ENCODE assay signal across 31 cellular contexts in the genomic region with DNA sequence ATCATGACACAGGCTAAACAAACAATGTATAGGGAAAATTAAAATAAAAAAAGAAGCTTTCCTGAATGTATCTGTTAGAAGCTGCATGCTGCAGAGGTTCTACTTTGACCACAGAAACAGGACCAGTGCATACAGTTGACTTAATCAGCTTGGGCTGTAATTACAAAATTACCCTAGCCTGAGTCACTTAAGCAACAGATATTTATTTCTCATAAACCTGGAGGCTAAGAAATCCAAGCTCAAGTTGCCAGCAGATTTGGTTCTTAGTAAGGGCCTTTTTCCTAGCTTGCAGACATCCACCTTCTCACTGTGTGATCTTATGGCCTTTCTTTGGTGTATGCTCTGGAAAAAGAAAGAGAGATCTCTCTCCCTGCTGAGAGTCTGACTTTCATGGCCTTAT.
"Had no signal": no experiment of that assay in that cellular context is flagged by ENCODE, and none has a peak within 500 bp of the region (broad histone marks: within the 10 kb centered on the region; RNA-seq: fewer than 3 reads in every experiment).

No MANE protein-coding gene starts in this region.

- H3K4me3 Mint-ChIP-seq: immature natural killer cell; mesothelial cell of epicardium; naive B cell; natural killer cell; nephron progenitor cell; neural progenitor cell; stimulated activated memory B cell treated with anti-CD40 and anti-IgM and Interleukin-4, amounts not matched to agents 10 μg/mL and 1 μg/mL and 100 μg/mL, for 72 hours; stimulated activated naive CD8-positive, alpha-beta T cell treated with anti-CD3 and anti-CD28 coated beads, Interleukin-15, amount 100 ng/mL, for 72 hours; type B pancreatic cell had no signal

- H3K4me1 ChIP-seq: left lung, lower lobe of right lung, neural progenitor cell, parathyroid adenoma, psoas muscle, right atrium auricular region, right lobe of liver, tibial nerve, uterus had no signal

- H2AFZ ChIP-seq: neural progenitor cell, parathyroid adenoma had no signal

- H3K4me3 ChIP-seq: left lung, lower lobe of right lung, neural progenitor cell, psoas muscle, right atrium auricular region, right lobe of liver, smooth muscle cell, tibial nerve, uterus had no signal

- H3K27me3 Mint-ChIP-seq: naive B cell; stimulated activated memory B cell treated with anti-CD40 and anti-IgM and Interleukin-4, amounts not matched to agents 10 μg/mL and 1 μg/mL and 100 μg/mL, for 72 hours; stimulated activated naive CD8-positive, alpha-beta T cell treated with anti-CD3 and anti-CD28 coated beads, Interleukin-15, amount 100 ng/mL, for 72 hours; type B pancreatic cell had no signal

- H3K4me1 Mint-ChIP-seq: naive B cell; natural killer cell; nephron progenitor cell; neural progenitor cell; stimulated activated memory B cell treated with anti-CD40 and anti-IgM and Interleukin-4, amounts not matched to agents 10 μg/mL and 1 μg/mL and 100 μg/mL, for 72 hours; stimulated activated naive CD8-positive, alpha-beta T cell treated with anti-CD3 and anti-CD28 coated beads, Interleukin-15, amount 100 ng/mL, for 72 hours had no signal

- H3K36me3 Mint-ChIP-seq: naive B cell; stimulated activated memory B cell treated with anti-CD40 and anti-IgM and Interleukin-4, amounts not matched to agents 10 μg/mL and 1 μg/mL and 100 μg/mL, for 72 hours; type B pancreatic cell had no signal

- H3K27me3 ChIP-seq: left lung, neural progenitor cell, neutrophil, right atrium auricular region, right lobe of liver, tibial nerve, uterus had no signal

- DNase-seq: hypothalamus; immature natural killer cell; kidney; left colon; left lung; lower lobe of right lung; mesendoderm; naive B cell; natural killer cell; nephron progenitor cell; occipital lobe; psoas muscle; right lobe of liver; stimulated activated CD4-positive, alpha-beta T cell treated with anti-CD3 and anti-CD28 coated beads, Interleukin-1b, Interleukin-23, amount 100 ng/mL, for 48 hours; stimulated activated CD4-positive, alpha-beta T cell treated with anti-CD3 and anti-CD28 coated beads, Interleukin-2, amount 100 ng/mL, for 48 hours; stimulated activated CD4-positive, alpha-beta T cell treated with anti-CD3 and anti-CD28 coated beads, Interleukin-4, amount 100 ng/mL, for 4 hours; stimulated activated CD8-positive, alpha-beta memory T cell treated with anti-CD3 and anti-CD28 coated beads, Interleukin-4, amount 100 ng/mL, for 48 hours; stimulated activated naive CD4-positive, alpha-beta T cell treated with Interleukin-2 at 50 U/mL for 16 hours; stimulated activated naive CD8-positive, alpha-beta T cell treated with anti-CD3 and anti-CD28 coated beads, Interleukin-15, amount 100 ng/mL, for 72 hours; substantia nigra; uterus had no signal

- H3K79me2 ChIP-seq: parathyroid adenoma had no signal

- H3K9me3 Mint-ChIP-seq: type B pancreatic cell had no signal

- FAIRE-seq: islet of Langerhans, kidney had no signal

- H3K4me2 ChIP-seq: neural progenitor cell, smooth muscle cell had no signal

- H3K27ac Mint-ChIP-seq: immature natural killer cell; mesothelial cell of epicardium; naive B cell; natural killer cell; nephron progenitor cell; neural progenitor cell; stimulated activated memory B cell treated with anti-CD40 and anti-IgM and Interleukin-4, amounts not matched to agents 10 μg/mL and 1 μg/mL and 100 μg/mL, for 72 hours; stimulated activated naive CD8-positive, alpha-beta T cell treated with anti-CD3 and anti-CD28 coated beads, Interleukin-15, amount 100 ng/mL, for 72 hours; type B pancreatic cell had no signal

- H3K9ac ChIP-seq: neural progenitor cell, parathyroid adenoma had no signal

- H3K27ac ChIP-seq: left lung, lower lobe of right lung, neural progenitor cell, neutrophil, parathyroid adenoma, psoas muscle, right atrium auricular region, right lobe of liver, tibial nerve, uterus had no signal

- H3K9me3 ChIP-seq: lower lobe of right lung, neutrophil, psoas muscle, right atrium auricular region, right lobe of liver, uterus had no signal

- H3K36me3 ChIP-seq: left lung, lower lobe of right lung, neural progenitor cell, neutrophil, right atrium auricular region, right lobe of liver, tibial nerve, uterus had no signal
